ENCODE assay signal across 8 cellular contexts in the genomic region with DNA sequence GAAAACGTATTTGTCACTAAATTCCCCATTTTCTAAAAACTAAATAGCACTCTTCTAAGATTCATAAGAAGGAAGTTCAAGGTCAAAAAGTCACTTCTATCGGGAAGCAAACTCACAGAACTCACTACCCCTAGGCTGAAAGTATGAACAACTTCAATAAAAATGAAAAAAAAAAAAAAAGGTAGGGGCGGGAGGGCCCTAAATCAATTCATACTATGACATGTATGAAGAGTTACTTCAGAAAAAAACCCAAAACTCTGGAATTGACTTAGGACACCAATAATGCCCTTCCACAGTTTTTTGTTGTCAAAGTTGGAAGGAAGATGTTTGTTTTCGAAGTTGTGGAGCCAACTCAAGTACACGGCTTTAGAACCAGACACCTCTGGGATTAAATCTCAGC. TPM values are rescaled to one million over a fixed set of nuclear protein-coding genes. Genes with fewer than 3 reads are reported as not detected.
DNase-seq lines count a peak whose midpoint lies in the region; ATAC-seq and TF ChIP-seq lines count a peak whose summit lies in the region.

No MANE protein-coding gene starts in this region.

- H3K79me2 ChIP-seq in Loucy (ENCODE audit: insufficient read depth, low read length) (peaks cover 54% of the 10 kb centered on the region), neural cell (replicated peaks; ENCODE audit: insufficient read depth, low read length) (peaks cover 54% of the 10 kb centered on the region)

- peaks cover 14 to 36% (median 19%) of the 10 kb centered on the region in 10 experiments for H3K4me1 ChIP-seq in BLaER1 treated with 17β-estradiol and CSF1 and Interleukin-3, amounts not matched to agents 10 nM and 100 nM
- H3K4me1 ChIP-seq in Loucy (ENCODE audit: insufficient read depth, low read length, poor library complexity, severe bottlenecking): peaks cover 36% of the 10 kb centered on the region
- H3K4me1 ChIP-seq in effector memory CD4-positive, alpha-beta T cell (ENCODE audit: control insufficient read depth, insufficient read depth, low read length, poor library complexity, severe bottlenecking): no peaks in the 10 kb centered on the region

- peak overlapping the region; percentile 84 to 94 (median 89) for H3K9ac ChIP-seq in BLaER1 treated with 17β-estradiol and CSF1 and Interleukin-3, amounts not matched to agents 10 nM and 100 nM
- H3K9ac ChIP-seq in Loucy (ENCODE audit: low read depth, low read length, poor library complexity, severe bottlenecking) (peak overlapping the region; percentile 87), neural cell (ENCODE audit: low read length) (peak overlapping the region; percentile 88)

- no peak for DNase-seq in effector memory CD4-positive, alpha-beta T cell
- no peak for DNase-seq in foreskin melanocyte
- no peak for DNase-seq in HUDEP-2 (lab: John Stamatoyannopoulos, UW; ENCODE audit: unreplicated experiment in 76 of 76)
- DNase-seq in activated gamma-delta T cell treated with Interleukin-2 at 50 U/mL for 16 hours: no peak

- ATAC-seq in GM19467 (IDR thresholded peaks at IDR 0.05; ENCODE audit: unreplicated experiment): no peak

- TF ChIP-seq CTCF in Loucy (conservative IDR thresholded peaks at IDR 0.05; ENCODE audit: low read length) (no peak), neural cell (IDR thresholded peaks at IDR 0.05; ENCODE audit: poor library complexity, severe bottlenecking) (no peak)

- peaks cover 0 to 37% (median 7%) of the 10 kb centered on the region in 11 experiments; a peak in 8 of 22 replicates for H4K20me1 ChIP-seq in BLaER1 treated with 17β-estradiol and CSF1 and Interleukin-3, amounts not matched to agents 10 nM and 100 nM
- H4K20me1 ChIP-seq in Loucy (ENCODE audit: insufficient read depth, low read length, poor library complexity, severe bottlenecking): peaks cover 15% of the 10 kb centered on the region
- H4K20me1 ChIP-seq in neural cell (ENCODE audit: insufficient read depth): no peaks in the 10 kb centered on the region

- no peak for TF ChIP-seq EP300 in neural cell (conservative IDR thresholded peaks at IDR 0.05; ENCODE audit: poor library complexity, severe bottlenecking)

- H3K36me3 ChIP-seq in BLaER1 treated with 17β-estradiol and CSF1 and Interleukin-3, amounts not matched to agents 10 nM and 100 nM: peaks cover 21 to 39% (median 28%) of the 10 kb centered on the region in 11 experiments; a peak in 21 of 22 replicates
- H3K36me3 ChIP-seq in Loucy (ENCODE audit: insufficient read depth, low read length) (no peaks in the 10 kb centered on the region), neural cell (ENCODE audit: insufficient read depth, low read length) (no peaks in the 10 kb centered on the region)
- no peaks in the 10 kb centered on the region for H3K36me3 ChIP-seq in effector memory CD4-positive, alpha-beta T cell (ENCODE audit: control insufficient read depth, insufficient read depth, low read length)

- no peaks in the 10 kb centered on the region for H3K9me3 ChIP-seq in BLaER1 treated with 17β-estradiol and CSF1 and Interleukin-3, amounts not matched to agents 10 nM and 100 nM (replicated peaks in 1 of 11)
- H3K9me3 ChIP-seq in Loucy (ENCODE audit: insufficient read depth, low read depth, low read length): no peaks in the 10 kb centered on the region
- H3K9me3 ChIP-seq in effector memory CD4-positive, alpha-beta T cell (ENCODE audit: control insufficient read depth, low read length): no peaks in the 10 kb centered on the region
- H3K9me3 ChIP-seq in neural cell (ENCODE audit: low read length): no peaks in the 10 kb centered on the region

- peak overlapping the region in 3 of 11 experiments; percentile 87 to 89 (median 87); a peak in 3 of 22 replicates for H3K27ac ChIP-seq in BLaER1 treated with 17β-estradiol and CSF1 and Interleukin-3, amounts not matched to agents 10 nM and 100 nM
- H3K27ac ChIP-seq in effector memory CD4-positive, alpha-beta T cell (ENCODE audit: insufficient read depth, low read length, poor library complexity, severe bottlenecking): no peak overlapping the region
- no peak overlapping the region for H3K27ac ChIP-seq in neural cell (ENCODE audit: low read length)

- H3K4me3 ChIP-seq in BLaER1 treated with 17β-estradiol and CSF1 and Interleukin-3, amounts not matched to agents 10 nM and 100 nM: peak overlapping the region; percentile 79 to 100 (median 95)
- H3K4me3 ChIP-seq in Loucy (ENCODE audit: low read length, poor library complexity, severe bottlenecking): peak overlapping the region; percentile 93
- peak overlapping the region; percentile 97 for H3K4me3 ChIP-seq in effector memory CD4-positive, alpha-beta T cell (ENCODE audit: insufficient read depth, low read depth, low read length, poor library complexity, severe bottlenecking)
- peak overlapping the region; percentile 98 for H3K4me3 ChIP-seq in neural cell (ENCODE audit: low read length)

- H3K9me2 ChIP-seq in Loucy (replicated peaks; ENCODE audit: low read depth, low read length) (no peaks in the 10 kb centered on the region), neural cell (ENCODE audit: insufficient read depth, low read length) (no peaks in the 10 kb centered on the region)

- no peak for TF ChIP-seq RAD21 in neural cell (conservative IDR thresholded peaks at IDR 0.05)

- H3K27me3 ChIP-seq in BLaER1 treated with 17β-estradiol and CSF1 and Interleukin-3, amounts not matched to agents 10 nM and 100 nM: no peaks in the 10 kb centered on the region
- H3K27me3 ChIP-seq in Loucy (ENCODE audit: insufficient read depth, low read length, poor library complexity, severe bottlenecking) (no peaks in the 10 kb centered on the region), neural cell (ENCODE audit: insufficient read depth, low read depth, low read length) (no peaks in the 10 kb centered on the region)
- H3K27me3 ChIP-seq in effector memory CD4-positive, alpha-beta T cell (replicated peaks; ENCODE audit: control insufficient read depth, insufficient read depth, low read length, poor library complexity, severe bottlenecking): no peaks in the 10 kb centered on the region

- H3F3A ChIP-seq in Loucy (ENCODE audit: low read depth) (no peaks in the 10 kb centered on the region), neural cell (ENCODE audit: insufficient read depth, low read length, poor library complexity, severe bottlenecking) (no peaks in the 10 kb centered on the region)

- peak overlapping the region; percentile 77 to 94 (median 89) for H3K4me2 ChIP-seq in BLaER1 treated with 17β-estradiol and CSF1 and Interleukin-3, amounts not matched to agents 10 nM and 100 nM
- H3K4me2 ChIP-seq in Loucy (ENCODE audit: low read depth, low read length, poor library complexity, severe bottlenecking) (peak overlapping the region; percentile 81), neural cell (ENCODE audit: low read length) (peak overlapping the region; percentile 94)

- H2AFZ ChIP-seq in Loucy (ENCODE audit: low read length) (no peak overlapping the region), neural cell (ENCODE audit: low read depth, low read length) (no peak overlapping the region)

TF ChIP-seq in neural cell, 6 proteins besides CTCF, POLR2A, EP300 and RAD21:
- TF ChIP-seq POLR2AphosphoS5 (IDR thresholded peaks at IDR 0.05) (no peak), TAF1 (IDR thresholded peaks at IDR 0.05; ENCODE audit: low read depth) (no peak), SMC3 (conservative IDR thresholded peaks at IDR 0.05; ENCODE audit: poor library complexity) (no peak), MXI1 (conservative IDR thresholded peaks at IDR 0.05; ENCODE audit: poor library complexity, severe bottlenecking) (no peak), EZH2 (IDR thresholded peaks at IDR 0.05; ENCODE audit: borderline replicate concordance, insufficient read depth, low read length, poor library complexity, severe bottlenecking) (no peak), REST (IDR thresholded peaks at IDR 0.05; ENCODE audit: borderline replicate concordance) (no peak)

RNA-seq across cellular contexts. Expression of gene SUCLA2, which starts 1.1 kb away (rescaled TPM):
- polyA plus RNA-seq in neural cell: 115 and 137 TPM in 2 replicates
- 99.3 and 103 TPM in 2 replicates for polyA minus RNA-seq in neural cell

RNA-seq across cellular contexts. Expression of gene NUDT15, which starts 37.6 kb away (rescaled TPM):
- polyA plus RNA-seq in neural cell: 23.0 and 23.4 TPM in 2 replicates
- polyA minus RNA-seq in neural cell: 10.2 and 10.3 TPM in 2 replicates
